1 cellular context compared by ENCODE assay signal in genomic region chr2:232563580-232563979, GRCh38.
TF ChIP-seq lines count a peak whose summit lies in the region.

No MANE protein-coding gene starts in this region.

TF ChIP-seq in GM12878, 131 proteins besides CTCF, POLR2A, EP300 and RAD21:
- TF ChIP-seq NRF1 (conservative IDR thresholded peaks at IDR 0.05; ENCODE audit: low read depth, low read length) = no peak
- TF ChIP-seq YY1 (IDR thresholded peaks at IDR 0.05; ENCODE audit: low read depth, low read length) = no peak
- TF ChIP-seq RB1 (IDR thresholded peaks at IDR 0.05; ENCODE audit: borderline replicate concordance) = no peak
